8 cellular contexts compared by ENCODE assay signal in the genomic region with DNA sequence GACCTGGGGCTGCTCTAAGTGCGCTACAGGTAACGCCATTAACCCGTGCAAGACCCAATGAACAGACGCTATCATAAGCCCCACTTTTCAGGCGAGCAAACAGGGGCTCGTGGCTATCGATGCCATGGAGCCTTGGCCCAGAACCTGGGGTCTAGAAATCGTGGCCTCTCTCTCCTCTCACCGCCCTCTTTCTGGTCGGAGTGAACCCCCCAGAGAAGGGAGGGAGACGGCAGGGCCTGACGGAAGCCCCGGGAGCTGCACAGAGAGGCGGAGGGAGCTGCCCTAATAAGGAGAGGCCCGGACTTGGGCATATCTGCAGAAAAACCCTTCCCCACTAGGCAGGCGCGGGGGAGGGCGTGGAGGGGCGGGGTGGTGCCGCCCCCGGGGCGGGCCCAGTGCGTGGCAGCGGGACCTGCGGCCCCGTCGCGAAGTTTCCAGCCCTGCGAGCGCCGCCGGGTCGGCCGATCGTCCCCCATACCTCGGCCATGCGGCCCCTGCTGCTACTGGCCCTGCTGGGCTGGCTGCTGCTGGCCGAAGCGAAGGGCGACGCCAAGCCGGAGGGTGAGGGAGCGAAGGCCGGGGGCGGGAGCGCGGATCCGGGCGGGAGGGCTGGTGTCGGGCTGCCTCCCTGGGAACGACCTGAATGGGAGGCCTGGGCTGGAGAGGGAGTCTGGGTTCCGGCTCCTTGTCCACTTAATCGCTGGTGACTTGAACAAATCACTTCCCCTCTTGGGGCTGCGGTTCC. TPM values are rescaled to one million over a fixed set of nuclear protein-coding genes. Genes with fewer than 3 reads are reported as not detected.
DNase-seq lines count a peak whose midpoint lies in the region; ATAC-seq, FAIRE-seq and TF ChIP-seq lines count a peak whose summit lies in the region.

A gene (plus strand): TSS at position 423 of the 745 bp plus-strand sequence. CDS start 63 bp downstream, at position 486.

- no peaks in the 10 kb centered on the region for H3K27me3 ChIP-seq in right cardiac atrium (ENCODE audit: control insufficient read depth, insufficient read depth)

- peak; percentile 79 for TF ChIP-seq POLR2A in GM12891 (IDR thresholded peaks at IDR 0.05; ENCODE audit: low read depth, low read length)

- H3K27ac ChIP-seq in angular gyrus (ENCODE audit: low read depth, low read length): peak within 1 kb of the TSS; percentile 93
- H3K27ac ChIP-seq in right cardiac atrium (ENCODE audit: low read length): peak within 1 kb of the TSS; percentile 95

- H3K4me3 ChIP-seq in right cardiac atrium (ENCODE audit: low read length): peak within 1 kb of the TSS; percentile 60

- DNase-seq in GM12891 (ENCODE audit: insufficient read length, low spot score): peak; percentile 93
- DNase-seq in NCI-H1417 (lab: John Stamatoyannopoulos, UW): peak; percentile 60 to 84 (median 84)
- peak; percentile 92 to 98 (median 97) for DNase-seq in right cardiac atrium
- peak; percentile 83 for DNase-seq in putamen (ENCODE audit: low spot score)
- peak; percentile 93 for DNase-seq in urothelium cell line (ENCODE audit: low spot score)

- peaks cover 13% of the 10 kb centered on the region for H3K4me1 ChIP-seq in right cardiac atrium (ENCODE audit: control insufficient read depth, insufficient read depth, low read length)

- under 1% methylated on average over 54 of the region's 54 CpGs for WGBS in right cardiac atrium

- FAIRE-seq in GM12891 (lab: Jason Lieb, UNC) (peak; percentile 97), urothelium cell line (lab: Jason Lieb, UNC) (no peak)

- ATAC-seq in HG02759 (IDR thresholded peaks at IDR 0.05; ENCODE audit: unreplicated experiment): peak; percentile 93
- ATAC-seq in right cardiac atrium: peak; percentile 95 to 97

- H3K9me3 ChIP-seq in right cardiac atrium (ENCODE audit: control insufficient read depth, low read length): no peaks in the 10 kb centered on the region

- intact Hi-C loops in T-helper 2 cell treated with Interferon-gamma antibody and Interleukin-4, amounts not matched to agents 100 ng/mL and 5 ng/mL, for 36 hours (cut with micrococcal nuclease): loop anchor here (1.0 to 5.0 kb wide), 4 partner anchors 8 to 662 kb away; a partner anchor contains a TSS
- intact Hi-C loops in right cardiac atrium (cut with DNase I): loop anchor here in 1 of 4 donors (2.0 kb wide), 1 partner anchor 26 kb away; no protein-coding TSS in a partner anchor

TF ChIP-seq in GM12891, 5 proteins besides CTCF, POLR2A, EP300 and RAD21:
- peak; percentile 76; the same call in 1 of the 2 replicates for TF ChIP-seq POLR2AphosphoS5 (IDR thresholded peaks at IDR 0.05; ENCODE audit: low read depth, low read length)
- TF ChIP-seq TAF1 (IDR thresholded peaks at IDR 0.05; ENCODE audit: low read depth, low read length): no peak; the same call in 1 of the 2 replicates
- peak; percentile 49; the same call in 1 of the 2 replicates for TF ChIP-seq SPI1 (IDR thresholded peaks at IDR 0.05; ENCODE audit: low read depth, low read length)

RNA-seq across cellular contexts. Expression of the gene that starts here (rescaled TPM):
- 46.7 TPM for polyA plus RNA-seq in GM12891 (2012; ENCODE audit: low read depth, missing spikeins)
- total RNA-seq in T-helper 2 cell treated with Interferon-gamma antibody and Interleukin-4, amounts not matched to agents 100 ng/mL and 5 ng/mL, for 36 hours: 23.7 and 26.0 TPM in 2 replicates
- total RNA-seq in right cardiac atrium: 10 to 100 TPM; 49.5 to 77.8 (median 63.1) TPM
- 51.0 TPM for polyA plus RNA-seq in right cardiac atrium

Comparison
In these comparisons a context has a peak if more than half of its experiments do, and no peak if none do; other contexts are left out.
1. Peak in every context shown above with its lines: DNase-seq, ATAC-seq, H3K4me3 ChIP-seq and H3K27ac ChIP-seq.